22 cellular contexts compared by ENCODE assay signal in genomic region chr16:51592535-51592934, GRCh38.
DNase-seq lines count a peak whose midpoint lies in the region; ATAC-seq, FAIRE-seq and TF ChIP-seq lines count a peak whose summit lies in the region.
"Had no signal": no experiment of that assay in that cellular context is flagged by ENCODE, and none has a peak within 500 bp of the region (broad histone marks: within the 10 kb centered on the region; RNA-seq: fewer than 3 reads in every experiment).

No MANE protein-coding gene starts in this region.

- no peak for TF ChIP-seq POLR2A in Peyer's patch (IDR thresholded peaks at IDR 0.05)

- H3K4me1 Mint-ChIP-seq in WTC11: peaks cover 22% of the 10 kb centered on the region
- H3K4me1 Mint-ChIP-seq: CD4-positive, CD25-positive, alpha-beta regulatory T cell; central memory CD8-positive, alpha-beta T cell; IgD-negative memory B cell had no signal

- H3K9me3 ChIP-seq in kidney (ENCODE audit: control insufficient read depth in 1 of 2, low read length in 2 of 2): no peaks in the 10 kb centered on the region
- no peaks in the 10 kb centered on the region for H3K9me3 ChIP-seq in skeletal muscle satellite cell (replicated peaks; ENCODE audit: low read length)
- no peaks in the 10 kb centered on the region for H3K9me3 ChIP-seq in Peyer's patch
- H3K9me3 ChIP-seq: esophagus squamous epithelium, stomach had no signal

- H3K27me3 ChIP-seq in skeletal muscle satellite cell (ENCODE audit: control insufficient read depth, insufficient read depth, low read length): peaks cover 22% of the 10 kb centered on the region
- H3K27me3 ChIP-seq in Peyer's patch: no peaks in the 10 kb centered on the region
- H3K27me3 ChIP-seq: stomach had no signal

- no peak overlapping the region for H3K9ac ChIP-seq in kidney (ENCODE audit: low read length in 2 of 2)
- no peak overlapping the region for H3K9ac ChIP-seq in skeletal muscle satellite cell (ENCODE audit: low read depth, low read length)

- H3K36me3 ChIP-seq in kidney (ENCODE audit: control insufficient read depth in 1 of 2, insufficient read depth in 2 of 2, low read length in 2 of 2): no peaks in the 10 kb centered on the region
- H3K36me3 ChIP-seq in skeletal muscle satellite cell (ENCODE audit: insufficient read depth, low read length): no peaks in the 10 kb centered on the region
- no peaks in the 10 kb centered on the region for H3K36me3 ChIP-seq in Peyer's patch
- H3K36me3 ChIP-seq: esophagus squamous epithelium, stomach had no signal

- ATAC-seq in WTC11: no peak
- ATAC-seq: Right ventricle myocardium inferior had no signal

- CTCF ChIA-PET in WTC11 (lab: Charles Lee): no interaction called here

- DNase-seq in NCI-H510A treated with DMSO at 0.1 percent for 48 hours (lab: John Stamatoyannopoulos, UW) (peak; percentile 60), NCI-H510A (lab: John Stamatoyannopoulos, UW) (no peak), WTC11 (ENCODE audit: low spot score) (no peak), kidney (no peak), NCI-H82 treated with DMSO at 0.1 percent for 48 hours (lab: John Stamatoyannopoulos, UW; ENCODE audit: unreplicated experiment) (no peak), AML-193 (lab: John Stamatoyannopoulos, UW) (no peak), Peyer's patch (no peak)
- DNase-seq: activated CD4-positive, alpha-beta T cell treated with anti-CD3 and anti-CD28 coated beads for 4 hours; activated CD8-positive, alpha-beta memory T cell treated with anti-CD3 and anti-CD28 coated beads, Interleukin-2, amount 50 U/mL, for 4 hours; activated gamma-delta T cell treated with Interleukin-2 at 50 U/mL for 16 hours; CD4-positive, CD25-positive, alpha-beta regulatory T cell; esophagus squamous epithelium; head of caudate nucleus; NCI-H446; posterior cingulate gyrus; stimulated activated CD4-positive, alpha-beta T cell treated with anti-CD3 and anti-CD28 coated beads, Interleukin-4, amount 100 ng/mL, for 1 hour; stomach had no signal

- peaks cover 13% of the 10 kb centered on the region for H3K9me3 Mint-ChIP-seq in WTC11
- H3K9me3 Mint-ChIP-seq: central memory CD8-positive, alpha-beta T cell had no signal

- peaks cover 12% of the 10 kb centered on the region; the same call in 1 of the 2 replicates for H3K36me3 Mint-ChIP-seq in WTC11
- H3K36me3 Mint-ChIP-seq: CD4-positive, CD25-positive, alpha-beta regulatory T cell had no signal

- peak overlapping the region; percentile 75 for H3K27ac Mint-ChIP-seq in WTC11
- H3K27ac Mint-ChIP-seq: CD4-positive, CD25-positive, alpha-beta regulatory T cell; IgD-negative memory B cell had no signal

- H3K4me2 ChIP-seq in skeletal muscle satellite cell (ENCODE audit: low read length): peak overlapping the region; percentile 45

- no peak for TF ChIP-seq CTCF in WTC11 (IDR thresholded peaks at IDR 0.05)
- no peak for TF ChIP-seq CTCF in kidney (IDR thresholded peaks at IDR 0.05; ENCODE audit: borderline replicate concordance, extremely low read depth, insufficient read depth)
- no peak for TF ChIP-seq CTCF in Peyer's patch (IDR thresholded peaks at IDR 0.05)

- H3K27ac ChIP-seq in kidney (ENCODE audit: low read depth in 2 of 2, low read length in 2 of 2) (no peak overlapping the region), Peyer's patch (no peak overlapping the region)
- H3K27ac ChIP-seq: esophagus squamous epithelium, skin epidermis, stomach had no signal

- intact Hi-C loops in kidney (cut with DNase I): no loop called here

- POLR2A ChIA-PET in WTC11 (lab: Charles Lee): interaction anchor here (0.6 kb wide), 1 partner anchor 171 kb away, joined by 11 read pairs; no protein-coding TSS in a partner anchor

- FAIRE-seq in kidney (lab: Jason Lieb, UNC): no peak

- no peaks in the 10 kb centered on the region for H3K4me1 ChIP-seq in kidney (ENCODE audit: control insufficient read depth in 1 of 2, insufficient read depth in 1 of 2, low read depth in 1 of 2, low read length in 2 of 2)
- H3K4me1 ChIP-seq in skeletal muscle satellite cell (ENCODE audit: control insufficient read depth, insufficient read depth, low read length): no peaks in the 10 kb centered on the region
- no peaks in the 10 kb centered on the region for H3K4me1 ChIP-seq in Peyer's patch

- H3K4me3 ChIP-seq in kidney (ENCODE audit: low read length in 2 of 2) (peak overlapping the region; percentile 21 to 44), skeletal muscle satellite cell (ENCODE audit: low read length) (peak overlapping the region; percentile 19), Peyer's patch (no peak overlapping the region)
- H3K4me3 ChIP-seq: esophagus squamous epithelium, skin epidermis had no signal

- no peak overlapping the region for H3K4me3 Mint-ChIP-seq in WTC11
- H3K4me3 Mint-ChIP-seq: CD4-positive, CD25-positive, alpha-beta regulatory T cell; central memory CD8-positive, alpha-beta T cell; IgD-negative memory B cell had no signal

- no peaks in the 10 kb centered on the region; the same call in 1 of the 2 replicates for H3K27me3 Mint-ChIP-seq in WTC11 (ENCODE audit: low read depth)
- H3K27me3 Mint-ChIP-seq: CD4-positive, CD25-positive, alpha-beta regulatory T cell; central memory CD8-positive, alpha-beta T cell; IgD-negative memory B cell had no signal

TF ChIP-seq in WTC11, 78 proteins besides CTCF, POLR2A, EP300 and RAD21:
- TF ChIP-seq ZNF317 (CRISPR knock-in tag; IDR thresholded peaks at IDR 0.05; ENCODE audit: borderline replicate concordance, low read depth) (no peak), STAT6 (CRISPR knock-in tag; conservative IDR thresholded peaks at IDR 0.05; ENCODE audit: low read depth) (no peak), FOXP1 (CRISPR knock-in tag; IDR thresholded peaks at IDR 0.05; ENCODE audit: borderline replicate concordance) (no peak), ZNF121 (CRISPR knock-in tag; IDR thresholded peaks at IDR 0.05) (no peak), TP53 (CRISPR knock-in tag; IDR thresholded peaks at IDR 0.05) (no peak)

Comparison
In these comparisons a context has a peak if more than half of its experiments do, and no peak if none do; other contexts are left out.
1. H3K4me3 ChIP-seq: peak in kidney (2 of 2) and skeletal muscle satellite cell (single experiment); none in Peyer's patch (0 of 4).